ENCODE assay signal across 17 cellular contexts in the genomic region with DNA sequence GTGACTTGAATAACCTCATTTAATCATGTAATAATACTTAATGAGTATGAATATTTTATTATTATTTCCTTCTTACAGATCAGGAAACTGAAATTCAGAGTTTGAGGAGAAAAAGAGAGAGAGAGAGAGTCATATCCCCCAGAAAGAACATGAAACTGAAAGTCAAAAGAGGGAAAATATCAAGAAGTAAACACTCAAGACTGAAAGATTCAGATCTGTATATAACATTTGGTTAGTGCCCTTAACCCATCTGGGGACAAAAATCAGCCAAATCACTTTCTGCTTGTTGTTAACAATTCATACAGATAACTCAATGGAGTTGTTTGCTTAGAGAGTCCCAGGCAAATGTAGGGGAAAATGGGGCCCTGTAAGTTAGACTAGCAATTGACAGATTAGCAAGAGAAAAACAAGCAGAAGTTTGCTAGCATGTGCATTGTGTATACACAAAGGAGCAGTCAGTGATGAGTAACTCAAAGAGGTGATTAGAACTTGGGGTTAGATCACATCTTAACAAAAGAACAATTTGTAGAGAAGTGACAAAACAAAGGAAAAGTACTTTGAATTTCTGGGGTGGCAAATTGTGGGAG. TPM values are rescaled to one million over a fixed set of nuclear protein-coding genes. Genes with fewer than 3 reads are reported as not detected.
DNase-seq lines count a peak whose midpoint lies in the region; ATAC-seq and TF ChIP-seq lines count a peak whose summit lies in the region.
"Had no signal": no experiment of that assay in that cellular context is flagged by ENCODE, and none has a peak within 500 bp of the region (broad histone marks: within the 10 kb centered on the region; RNA-seq: fewer than 3 reads in every experiment).

No MANE protein-coding gene starts in this region.

- POLR2A ChIA-PET in GM10248 (lab: Yijun Ruan, JAX) = no interaction called here
- POLR2A ChIA-PET in OCI-LY7 (lab: Charles Lee) = interaction anchor here (0.7 kb wide), 1 partner anchor 683 kb away, joined by 3 read pairs; no protein-coding TSS in a partner anchor

- H3K79me2 ChIP-seq in OCI-LY7 (ENCODE audit: insufficient read depth, low read depth, low read length) = no peaks in the 10 kb centered on the region
- H3K79me2 ChIP-seq in hepatocyte = no peaks in the 10 kb centered on the region

- H2AFZ ChIP-seq in OCI-LY7 (ENCODE audit: low read length) = no peak overlapping the region
- no peak overlapping the region for H2AFZ ChIP-seq in hepatocyte
- H2AFZ ChIP-seq: PC-9 had no signal

- no peak overlapping the region for H3K4me3 ChIP-seq in OCI-LY7 (ENCODE audit: low read depth, low read length, poor library complexity, severe bottlenecking)
- no peak overlapping the region for H3K4me3 ChIP-seq in hepatocyte
- H3K4me3 ChIP-seq: cardiac muscle cell, pancreas, PC-9, thoracic aorta had no signal

- H3K27ac ChIP-seq in OCI-LY7 (ENCODE audit: low read depth, low read length, poor library complexity, severe bottlenecking) = no peak overlapping the region
- H3K27ac ChIP-seq in hepatocyte = no peak overlapping the region
- H3K27ac ChIP-seq: cardiac muscle cell, pancreas, PC-9, thoracic aorta had no signal

- H3K4me2 ChIP-seq in OCI-LY7 (ENCODE audit: low read length) (no peak overlapping the region), hepatocyte (no peak overlapping the region)
- H3K4me2 ChIP-seq: PC-9 had no signal

- H3K27me3 ChIP-seq in hepatocyte = no peaks in the 10 kb centered on the region
- H3K27me3 ChIP-seq: cardiac muscle cell, pancreas had no signal

- no peaks in the 10 kb centered on the region for H3K36me3 ChIP-seq in OCI-LY7 (ENCODE audit: insufficient read depth, low read length)
- H3K36me3 ChIP-seq in hepatocyte (replicated peaks; ENCODE audit: insufficient read depth, low read depth) = no peaks in the 10 kb centered on the region
- H3K36me3 ChIP-seq: cardiac muscle cell, pancreas, thoracic aorta had no signal

- intact Hi-C loops in OCI-LY7 (cut with micrococcal nuclease; ENCODE audit: unreplicated experiment) = no loop called here

- H4K20me1 ChIP-seq in OCI-LY7 (ENCODE audit: insufficient read depth, low read length) = no peaks in the 10 kb centered on the region
- no peaks in the 10 kb centered on the region for H4K20me1 ChIP-seq in hepatocyte (ENCODE audit: insufficient read depth, poor library complexity, severe bottlenecking)

- BruUV-seq in OCI-LY7 (replicated peaks; lab: Mats Ljungman, UMichigan) = no TSS peak

- DNase-seq in dermis blood vessel endothelial cell (peak; percentile 37), GM10248 (ENCODE audit: extremely low spot score) (no peak), OCI-LY7 (ENCODE audit: low spot score) (no peak), hepatocyte (ENCODE audit: low spot score) (no peak)
- DNase-seq: CD8-positive, alpha-beta memory T cell; left colon; NCI-H1694; pancreas; PC-9; stimulated activated CD4-positive, alpha-beta T cell treated with anti-CD3 and anti-CD28 coated beads, Interleukin-4, amount 100 ng/mL, for 4 hours; T1000 had no signal

- peak; percentile 56 for ATAC-seq in GM18520 (IDR thresholded peaks at IDR 0.05; ENCODE audit: unreplicated experiment)
- peak; percentile 75 for ATAC-seq in GM21528 (IDR thresholded peaks at IDR 0.05; ENCODE audit: low FRiP score, unreplicated experiment)
- ATAC-seq in HG03175 (IDR thresholded peaks at IDR 0.05; ENCODE audit: unreplicated experiment) = peak; percentile 69
- no peak for ATAC-seq in GM18861 (IDR thresholded peaks at IDR 0.05; ENCODE audit: unreplicated experiment)
- ATAC-seq: left colon, pancreas had no signal

- H3K9me3 ChIP-seq in OCI-LY7 (ENCODE audit: low read length) (no peaks in the 10 kb centered on the region), hepatocyte (ENCODE audit: low read depth) (no peaks in the 10 kb centered on the region)
- H3K9me3 ChIP-seq: pancreas, thoracic aorta had no signal

- CTCF ChIA-PET in GM10248 (lab: Yijun Ruan, JAX) = no interaction called here
- CTCF ChIA-PET in OCI-LY7 (lab: Charles Lee; ENCODE audit: unreplicated experiment) = no interaction called here

- H3K9me2 ChIP-seq in OCI-LY7 (ENCODE audit: insufficient read depth, low read length) (no peaks in the 10 kb centered on the region), hepatocyte (replicated peaks; ENCODE audit: insufficient read depth) (no peaks in the 10 kb centered on the region)

- no peak for TF ChIP-seq CTCF in GM10248 (IDR thresholded peaks at IDR 0.05; ENCODE audit: control extremely low read depth, extremely low read depth, low read depth, missing control alignments)
- no peak for TF ChIP-seq CTCF in OCI-LY7 (conservative IDR thresholded peaks at IDR 0.05; ENCODE audit: low read length)
- no peak for TF ChIP-seq CTCF in hepatocyte (IDR thresholded peaks at IDR 0.05; ENCODE audit: poor library complexity)

- H3K4me1 ChIP-seq in OCI-LY7 (ENCODE audit: insufficient read depth, low read length, poor library complexity, severe bottlenecking) = no peaks in the 10 kb centered on the region
- no peaks in the 10 kb centered on the region for H3K4me1 ChIP-seq in hepatocyte (ENCODE audit: insufficient read depth)
- H3K4me1 ChIP-seq: pancreas had no signal

RNA-seq across cellular contexts. Expression of a gene that starts 25.9 kb away (rescaled TPM):
- total RNA-seq in dermis blood vessel endothelial cell (not detected in 2 replicates), OCI-LY7 (2022) (not detected in 2 replicates), hepatocyte (0.57 TPM in 1 of 2 replicates, not detected in the other)
- total RNA-seq in OCI-LY7 (2014; rRNA removed; shearing (Covaris generic)) = not detected in 2 replicates
- not detected in 2 replicates for polyA plus RNA-seq in hepatocyte
- total RNA-seq: cardiac muscle cell; CD8-positive, alpha-beta memory T cell; left colon; PC-9; thoracic aorta had no signal
- polyA plus RNA-seq: cardiac muscle cell; CD8-positive, alpha-beta memory T cell; pancreas had no signal
